In the genomic region with DNA sequence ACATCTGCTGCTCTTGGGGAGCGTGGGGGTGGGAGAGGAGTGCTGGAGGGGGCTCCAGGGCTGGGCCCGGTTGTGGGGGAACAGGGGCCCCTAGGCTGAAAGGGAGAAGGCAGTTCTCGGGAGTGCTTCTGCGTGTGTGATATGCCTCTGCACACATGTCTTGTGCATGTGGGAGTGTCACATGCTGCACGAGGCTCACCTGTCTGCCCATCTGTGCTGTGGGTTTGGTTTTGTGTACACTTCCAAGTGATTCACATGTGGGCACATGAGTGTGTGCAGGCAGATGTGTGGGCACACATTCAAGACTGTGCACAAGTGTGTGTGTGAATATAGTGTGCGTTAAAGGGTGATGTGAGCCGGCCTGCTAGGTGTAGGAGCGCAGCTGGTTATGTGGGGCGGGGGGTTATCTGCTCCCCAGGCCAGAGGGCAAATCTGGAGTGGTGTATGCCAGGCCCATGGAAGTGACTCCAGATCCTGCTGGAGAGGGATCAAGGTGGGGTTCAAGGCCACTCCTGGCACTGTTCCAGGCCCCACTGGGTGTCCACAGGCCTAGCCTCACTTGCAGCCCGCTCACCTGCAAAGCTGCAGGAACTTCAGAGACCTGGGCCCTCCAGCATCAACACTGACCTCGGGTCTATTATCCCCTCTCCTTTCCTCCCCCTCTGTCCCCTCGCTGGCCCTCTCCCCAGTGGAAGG, we compare ENCODE assay signal across 10 cellular contexts. TPM values are rescaled to one million over a fixed set of nuclear protein-coding genes. Genes with fewer than 3 reads are reported as not detected.
A peak's percentile ranks its signal among the peaks of the same experiment; 100 is the strongest.
DNase-seq lines count a peak whose midpoint lies in the region; ATAC-seq and TF ChIP-seq lines count a peak whose summit lies in the region.
"Had no signal": no experiment of that assay in that cellular context is flagged by ENCODE, and none has a peak within 500 bp of the region (broad histone marks: within the 10 kb centered on the region; RNA-seq: fewer than 3 reads in every experiment).

No MANE protein-coding gene starts in this region.

- no peak for ATAC-seq in right cardiac atrium
- no peak for ATAC-seq in GM19351 (IDR thresholded peaks at IDR 0.05; ENCODE audit: unreplicated experiment)
- ATAC-seq in aorta (ENCODE audit: low FRiP score), result no peak
- ATAC-seq: effector memory CD8-positive, alpha-beta T cell had no signal

- H3K36me3 ChIP-seq in aorta (ENCODE audit: control insufficient read depth in 1 of 2, insufficient read depth in 2 of 2, low read length in 1 of 2), result no peaks in the 10 kb centered on the region

- H3K9me3 ChIP-seq in right cardiac atrium (ENCODE audit: control insufficient read depth, low read length), result no peaks in the 10 kb centered on the region
- no peaks in the 10 kb centered on the region for H3K9me3 ChIP-seq in aorta (ENCODE audit: control insufficient read depth, low read length)

- peaks cover 11 to 13% of the 10 kb centered on the region in 2 donors for H3K36me3 Mint-ChIP-seq in CD14-positive monocyte

- H3K27ac ChIP-seq in right cardiac atrium (ENCODE audit: low read length) (peak overlapping the region; percentile 86), aorta (ENCODE audit: low read depth in 1 of 2, low read length in 2 of 2) (peak overlapping the region in 1 of 2 donors; percentile 53)

- H3K4me3 ChIP-seq in WI38 (ENCODE audit: low read depth, low read length) (peak overlapping the region; percentile 75), right cardiac atrium (ENCODE audit: low read length) (no peak overlapping the region), retinal pigment epithelial cell (ENCODE audit: low read length) (peak overlapping the region; percentile 54), aorta (ENCODE audit: low read length in 2 of 2) (no peak overlapping the region)

- H3K27me3 ChIP-seq in right cardiac atrium (ENCODE audit: control insufficient read depth, insufficient read depth), result no peaks in the 10 kb centered on the region
- no peaks in the 10 kb centered on the region for H3K27me3 ChIP-seq in aorta (ENCODE audit: control insufficient read depth in 1 of 2, insufficient read depth in 2 of 2, low read length in 1 of 2)

- peaks cover 0 to 2% (median 0%) of the 10 kb centered on the region in 7 donors for H3K9me3 Mint-ChIP-seq in CD14-positive monocyte
- H3K9me3 Mint-ChIP-seq: effector memory CD8-positive, alpha-beta T cell had no signal

- H3K4me1 ChIP-seq in right cardiac atrium (ENCODE audit: control insufficient read depth, insufficient read depth, low read length) (peaks cover 18% of the 10 kb centered on the region), aorta (ENCODE audit: control insufficient read depth in 1 of 2, insufficient read depth in 2 of 2, low read length in 2 of 2) (no peaks in the 10 kb centered on the region)

- intact Hi-C loops in CD14-positive monocyte (cut with micrococcal nuclease), result loop anchor here (5.0 to 10.0 kb wide), 3 partner anchors 84 to 107 kb away; no protein-coding TSS in a partner anchor
- intact Hi-C loops in right cardiac atrium (cut with DNase I), result loop anchor here in 2 of 4 donors (5.0 kb wide), 2 partner anchors 89 to 99 kb away; no protein-coding TSS in a partner anchor
- intact Hi-C loops in aorta (cut with DNase I), result loop anchor here (2.0 to 10.0 kb wide), 3 partner anchors 45 to 213 kb away; a partner anchor contains a TSS

- H3K27me3 Mint-ChIP-seq in CD14-positive monocyte (ENCODE audit: low read depth in 3 of 3), result peaks cover under 1 to 20% (median 4%) of the 10 kb centered on the region in 3 donors

- H3K4me3 Mint-ChIP-seq in CD14-positive monocyte, result peak overlapping the region; percentile 77 to 84
- H3K4me3 Mint-ChIP-seq: effector memory CD8-positive, alpha-beta T cell had no signal

- WGBS in right cardiac atrium, result 63% methylated on average over 12 of the region's 12 CpGs
- WGBS in aorta, 2 donors, result 78% methylated on average over 11 to 12 of the region's 12 CpGs

- no peak for DNase-seq in CD14-positive monocyte (ENCODE audit: low spot score)
- peak in 2 of 3 donors; percentile 72 to 75 for DNase-seq in right cardiac atrium
- DNase-seq in retinal pigment epithelial cell (ENCODE audit: low read depth), result no peak
- DNase-seq in AG08395 (ENCODE audit: low spot score), result no peak
- DNase-seq in activated CD4-positive, alpha-beta T cell treated with anti-CD3 and anti-CD28 coated beads, Interleukin-2, amount 50 U/mL, for 1 hour, result no peak
- no peak for DNase-seq in aorta
- DNase-seq: effector memory CD8-positive, alpha-beta T cell; SHP77 had no signal

- H3K4me1 Mint-ChIP-seq in CD14-positive monocyte, result peaks cover 55% of the 10 kb centered on the region

- TF ChIP-seq CTCF in CD14-positive monocyte (IDR thresholded peaks at IDR 0.05) (no peak), WI38 (IDR thresholded peaks at IDR 0.05; ENCODE audit: low read depth, low read length) (no peak), retinal pigment epithelial cell (conservative IDR thresholded peaks at IDR 0.05; ENCODE audit: low read depth, low read length) (no peak)

- H3K27ac Mint-ChIP-seq in CD14-positive monocyte, result peak overlapping the region in 4 of 7 donors; percentile 16 to 66 (median 42)
- H3K27ac Mint-ChIP-seq: effector memory CD8-positive, alpha-beta T cell had no signal

RNA-seq across cellular contexts. Expression of a gene that starts 3.8 kb away (rescaled TPM):
- under 1 TPM; 0.11 to 0.27 TPM for polyA plus RNA-seq in CD14-positive monocyte
- 10 to 100 TPM in 2 of 4 donors, 1 to 10 TPM in 2; 8.3 to 12.8 (median 9.4) TPM for total RNA-seq in right cardiac atrium
- polyA plus RNA-seq in right cardiac atrium, result 8.7 TPM
- 10 to 100 TPM; 22.8 to 49.3 TPM for total RNA-seq in aorta
- polyA plus RNA-seq in aorta, result 10 to 100 TPM in 1 of 2 donors, 1 to 10 TPM in 1; 3.9 to 16.8 TPM

Comparison
In these comparisons a context has a peak if more than half of its experiments do, and no peak if none do; other contexts are left out.
1. DNase-seq: peak in right cardiac atrium (2 of 3); none in CD14-positive monocyte (single experiment), retinal pigment epithelial cell (single experiment), AG08395 (single experiment), activated CD4-positive, alpha-beta T cell treated with anti-CD3 and anti-CD28 coated beads, Interleukin-2, amount 50 U/mL, for 1 hour (single experiment) and aorta (0 of 2).
2. H3K4me3 ChIP-seq: peak in WI38 (single experiment) and retinal pigment epithelial cell (single experiment); none in right cardiac atrium (single experiment) and aorta (0 of 2).